ENCODE assay signal across 9 cellular contexts in genomic region chr2:27427863-27428212, GRCh38. TPM values are rescaled to one million over a fixed set of nuclear protein-coding genes. Genes with fewer than 3 reads are reported as not detected.
DNase-seq lines count a peak whose midpoint lies in the region; ATAC-seq, FAIRE-seq and TF ChIP-seq lines count a peak whose summit lies in the region.
"Had no signal": no experiment of that assay in that cellular context is flagged by ENCODE, and none has a peak within 500 bp of the region (broad histone marks: within the 10 kb centered on the region; RNA-seq: fewer than 3 reads in every experiment).

No MANE protein-coding gene starts in this region.

- no peaks in the 10 kb centered on the region for H3K27me3 ChIP-seq in BLaER1 treated with 17β-estradiol and CSF1 and Interleukin-3, amounts not matched to agents 10 nM and 100 nM
- no peaks in the 10 kb centered on the region for H3K27me3 ChIP-seq in dorsolateral prefrontal cortex

- no peak overlapping the region for H3K27ac Mint-ChIP-seq in neural crest cell (ENCODE audit: unreplicated experiment)

- intact Hi-C loops in dorsolateral prefrontal cortex (cut with DNase I): loop anchor here (1.0 to 5.0 kb wide), 4 partner anchors 19 to 59 kb away; partner anchors contain the start of genes EIF2B4 (in 2 of the 2), SNX17 (in 2 of the 2), IFT172 (in 1 of the 2) and PPM1G (in 1 of the 2)

- peaks cover 31 to 41% (median 38%) of the 10 kb centered on the region in 10 experiments for H3K4me1 ChIP-seq in BLaER1 treated with 17β-estradiol and CSF1 and Interleukin-3, amounts not matched to agents 10 nM and 100 nM

- TF ChIP-seq CTCF in LNCaP clone FGC (IDR thresholded peaks at IDR 0.05; ENCODE audit: control insufficient read depth, extremely low read depth, insufficient read depth): no peak
- peak in 1 of 56 donors; percentile 6 for TF ChIP-seq CTCF in dorsolateral prefrontal cortex (IDR thresholded peaks at IDR 0.05 in 54 of 56, conservative IDR thresholded peaks at IDR 0.05 in 2 of 56; ENCODE audit: low read depth in 1 of 56, partially characterized antibody in 56 of 56)
- TF ChIP-seq CTCF in neural crest cell (conservative IDR thresholded peaks at IDR 0.05): no peak

- no peak for DNase-seq in LNCaP clone FGC (ENCODE audit: low read depth)
- DNase-seq in dorsolateral prefrontal cortex: no peak
- DNase-seq in neural crest cell (ENCODE audit: low read depth, low spot score): no peak
- no peak for DNase-seq in putamen (ENCODE audit: low spot score)
- no peak for DNase-seq in NCI-H446 treated with DMSO at 0.1 percent for 48 hours (lab: John Stamatoyannopoulos, UW)
- no peak for DNase-seq in urothelium cell line (ENCODE audit: low spot score)

- ATAC-seq in GM21390 (IDR thresholded peaks at IDR 0.05; ENCODE audit: unreplicated experiment): no peak

- peaks cover 38 to 40% (median 39%) of the 10 kb centered on the region in 11 experiments for H4K20me1 ChIP-seq in BLaER1 treated with 17β-estradiol and CSF1 and Interleukin-3, amounts not matched to agents 10 nM and 100 nM

- peak overlapping the region; percentile 88 to 98 (median 96) for H3K27ac ChIP-seq in BLaER1 treated with 17β-estradiol and CSF1 and Interleukin-3, amounts not matched to agents 10 nM and 100 nM
- H3K27ac ChIP-seq in dorsolateral prefrontal cortex: peak overlapping the region; percentile 81 to 99 (median 96)

- H3K9me3 ChIP-seq in BLaER1 treated with 17β-estradiol and CSF1 and Interleukin-3, amounts not matched to agents 10 nM and 100 nM (replicated peaks in 1 of 11): no peaks in the 10 kb centered on the region

- FAIRE-seq in urothelium cell line (lab: Jason Lieb, UNC): no peak
- FAIRE-seq: colon had no signal

- H3K36me3 ChIP-seq in BLaER1 treated with 17β-estradiol and CSF1 and Interleukin-3, amounts not matched to agents 10 nM and 100 nM: peaks cover 0 to 21% (median 9%) of the 10 kb centered on the region in 11 experiments; a peak in 17 of 22 replicates

- peak overlapping the region; percentile 80 to 99 (median 94) for H3K4me3 ChIP-seq in BLaER1 treated with 17β-estradiol and CSF1 and Interleukin-3, amounts not matched to agents 10 nM and 100 nM
- peak overlapping the region; percentile 85 for H3K4me3 ChIP-seq in LNCaP clone FGC (ENCODE audit: low read depth, low read length)
- H3K4me3 ChIP-seq in dorsolateral prefrontal cortex: peak overlapping the region; percentile 67 to 100 (median 94)

- H3K27me3 Mint-ChIP-seq in neural crest cell (ENCODE audit: low read depth): no peaks in the 10 kb centered on the region

- H3K4me1 Mint-ChIP-seq in neural crest cell: peaks cover 27% of the 10 kb centered on the region

- H3K4me2 ChIP-seq in BLaER1 treated with 17β-estradiol and CSF1 and Interleukin-3, amounts not matched to agents 10 nM and 100 nM: peak overlapping the region; percentile 71 to 98 (median 82)

- peak overlapping the region; percentile 94 to 99 (median 98) for H3K9ac ChIP-seq in BLaER1 treated with 17β-estradiol and CSF1 and Interleukin-3, amounts not matched to agents 10 nM and 100 nM

- peak overlapping the region; percentile 96 for H3K4me3 Mint-ChIP-seq in neural crest cell

- H3K9me3 Mint-ChIP-seq in neural crest cell: no peaks in the 10 kb centered on the region

- H3K36me3 Mint-ChIP-seq in neural crest cell (ENCODE audit: low read depth): peaks cover 5% of the 10 kb centered on the region

RNA-seq across cellular contexts. Expression of gene NRBP1, which starts 0.6 kb away (rescaled TPM):
- total RNA-seq in dorsolateral prefrontal cortex (10 to 100 TPM; 61.5 to 97.0 (median 80.4) TPM), neural crest cell (107 TPM in 2 replicates)

RNA-seq across cellular contexts. Expression of gene KRTCAP3, which starts 14.3 kb away (rescaled TPM):
- total RNA-seq in dorsolateral prefrontal cortex: 1 to 10 TPM in 107 of 120 experiments, under 1 TPM in 9, not detected in 4; 0.54 to 6.3 (median 2.2) TPM
- total RNA-seq in neural crest cell: 5.5 and 6.9 TPM in 2 replicates

RNA-seq across cellular contexts. Expression of gene PPM1G, which starts 18.4 kb away (rescaled TPM):
- 10 to 100 TPM; 25.7 to 47.4 (median 35.7) TPM for total RNA-seq in dorsolateral prefrontal cortex
- total RNA-seq in neural crest cell: 157 and 163 TPM in 2 replicates

RNA-seq across cellular contexts. Expression of gene ZNF513, which starts 47.3 kb away (rescaled TPM):
- total RNA-seq in dorsolateral prefrontal cortex: 10 to 100 TPM; 13.9 to 41.1 (median 20.6) TPM
- 26.5 and 27.9 TPM in 2 replicates for total RNA-seq in neural crest cell

RNA-seq across cellular contexts. Expression of gene SNX17, which starts 57.4 kb away (rescaled TPM):
- total RNA-seq in dorsolateral prefrontal cortex (100 to 1,000 TPM in 9 of 120 experiments, 10 to 100 TPM in 111; 62.9 to 106 (median 87.8) TPM), neural crest cell (104 and 109 TPM in 2 replicates)
